ENCODE assay signal across 27 cellular contexts in the genomic region with DNA sequence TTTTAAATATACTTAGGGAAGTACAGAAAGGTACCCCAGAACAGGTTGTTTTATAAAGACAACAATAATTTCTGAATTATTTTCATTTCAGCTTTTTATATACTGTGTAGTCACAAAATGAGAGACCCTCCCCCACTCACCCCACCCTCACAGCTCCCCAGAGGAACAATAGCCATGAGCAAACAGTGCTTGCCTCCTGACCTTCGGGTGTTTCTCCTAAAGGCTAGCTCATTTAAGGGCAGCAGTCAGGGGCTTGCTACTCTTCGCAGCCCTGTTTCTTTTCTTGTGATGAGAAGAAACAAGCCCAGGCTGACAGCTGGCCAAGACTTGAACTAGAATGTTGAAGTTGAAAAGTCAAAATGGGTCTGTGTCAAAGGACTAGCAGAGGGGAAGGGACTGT.
"Had no signal": no experiment of that assay in that cellular context is flagged by ENCODE, and none has a peak within 500 bp of the region (broad histone marks: within the 10 kb centered on the region; RNA-seq: fewer than 3 reads in every experiment).

No MANE protein-coding gene starts in this region.

- H3K27me3 Mint-ChIP-seq: activated B cell treated with CpG ODN at 0.5 μM for 24 hours; activated CD4-positive, alpha-beta T cell treated with anti-CD3 and anti-CD28 coated beads for 36 hours; activated naive CD8-positive, alpha-beta T cell treated with anti-CD3 and anti-CD28 coated beads, Interleukin-2, amount 10 ng/mL, durations not matched to agents 7 days and 5 days; brain; T-cell had no signal

- H3K27me3 ChIP-seq: ascending aorta, cardiac muscle cell, dorsolateral prefrontal cortex, testis, uterus had no signal

- DNase-seq: activated B cell treated with CpG ODN at 0.5 μM for 24 hours; activated CD4-positive, alpha-beta T cell treated with anti-CD3 and anti-CD28 coated beads for 36 hours; activated effector memory CD4-positive, alpha-beta T cell treated with Interleukin-2 at 50 U/mL for 16 hours; activated naive CD4-positive, alpha-beta T cell treated with anti-CD3 and anti-CD28 coated beads for 36 hours; activated naive CD8-positive, alpha-beta T cell treated with anti-CD3 and anti-CD28 coated beads, Interleukin-2, amount 10 ng/mL, durations not matched to agents 7 days and 5 days; activated T-cell treated with anti-CD3 and anti-CD28 coated beads for 4 hours; effector memory CD4-positive, alpha-beta T cell; hippocampal formation; kidney; naive thymus-derived CD4-positive, alpha-beta T cell; posterior cingulate gyrus; right cardiac atrium; stimulated activated CD4-positive, alpha-beta T cell treated with anti-CD3 and anti-CD28 coated beads, Interleukin-4, amount 100 ng/mL, for 1 hour; stimulated activated naive CD8-positive, alpha-beta T cell treated with anti-CD3 and anti-CD28 coated beads, Interleukin-15, Interleukin-2, amounts not matched to agents 100 U/mL and 50 U/mL, for 24 hours; T-cell; testis; trophoblast cell; uterus had no signal

- H3K27ac ChIP-seq: ascending aorta, cardiac muscle cell, coronary artery, dorsolateral prefrontal cortex, testis, uterus had no signal

- FAIRE-seq: frontal cortex, kidney had no signal

- H3K9me3 Mint-ChIP-seq: activated B cell treated with CpG ODN at 0.5 μM for 24 hours; activated naive CD4-positive, alpha-beta T cell treated with anti-CD3 and anti-CD28 coated beads for 36 hours; activated naive CD8-positive, alpha-beta T cell treated with anti-CD3 and anti-CD28 coated beads, Interleukin-2, amount 10 ng/mL, durations not matched to agents 7 days and 5 days; brain; mesothelial cell of epicardium; naive thymus-derived CD4-positive, alpha-beta T cell; T-cell; T-helper 2 cell treated with Interferon-gamma antibody and Interleukin-4, amounts not matched to agents 5 μg/mL and 100 μg/mL, for 36 hours had no signal

- H3K27ac Mint-ChIP-seq: activated B cell treated with CpG ODN at 0.5 μM for 24 hours; activated CD4-positive, alpha-beta T cell treated with anti-CD3 and anti-CD28 coated beads for 36 hours; activated naive CD4-positive, alpha-beta T cell treated with anti-CD3 and anti-CD28 coated beads for 36 hours; activated naive CD8-positive, alpha-beta T cell treated with anti-CD3 and anti-CD28 coated beads, Interleukin-2, amount 10 ng/mL, durations not matched to agents 7 days and 5 days; mesothelial cell of epicardium; T-helper 2 cell treated with Interferon-gamma antibody and Interleukin-4, amounts not matched to agents 5 μg/mL and 100 μg/mL, for 36 hours had no signal

- H3K4me1 Mint-ChIP-seq: activated naive CD8-positive, alpha-beta T cell treated with anti-CD3 and anti-CD28 coated beads, Interleukin-2, amount 10 ng/mL, durations not matched to agents 7 days and 5 days had no signal

- H3K4me1 ChIP-seq: ascending aorta, testis, uterus had no signal

- H3K4me3 ChIP-seq: ascending aorta, cardiac muscle cell, coronary artery, dorsolateral prefrontal cortex, testis, uterus had no signal

- H3K36me3 ChIP-seq: ascending aorta, cardiac muscle cell, uterus had no signal

- H3K4me3 Mint-ChIP-seq: activated B cell treated with CpG ODN at 0.5 μM for 24 hours; activated CD4-positive, alpha-beta T cell treated with anti-CD3 and anti-CD28 coated beads for 36 hours; activated naive CD4-positive, alpha-beta T cell treated with anti-CD3 and anti-CD28 coated beads for 36 hours; activated naive CD8-positive, alpha-beta T cell treated with anti-CD3 and anti-CD28 coated beads, Interleukin-2, amount 10 ng/mL, durations not matched to agents 7 days and 5 days; brain; mesothelial cell of epicardium; T-cell; T-helper 2 cell treated with Interferon-gamma antibody and Interleukin-4, amounts not matched to agents 5 μg/mL and 100 μg/mL, for 36 hours had no signal

- ATAC-seq: activated CD4-positive, alpha-beta T cell treated with anti-CD3 and anti-CD28 coated beads for 36 hours; left colon; naive thymus-derived CD4-positive, alpha-beta T cell; right cardiac atrium; stimulated activated naive CD8-positive, alpha-beta T cell treated with anti-CD3 and anti-CD28 coated beads, Interleukin-15, Interleukin-2, amounts not matched to agents 100 U/mL and 50 U/mL, for 24 hours; T-cell had no signal

- H3K9me3 ChIP-seq: ascending aorta, testis, uterus had no signal

- H3K36me3 Mint-ChIP-seq: activated naive CD8-positive, alpha-beta T cell treated with anti-CD3 and anti-CD28 coated beads, Interleukin-2, amount 10 ng/mL, durations not matched to agents 7 days and 5 days; brain; mesothelial cell of epicardium; naive thymus-derived CD4-positive, alpha-beta T cell; T-cell had no signal
